In the genomic region with DNA sequence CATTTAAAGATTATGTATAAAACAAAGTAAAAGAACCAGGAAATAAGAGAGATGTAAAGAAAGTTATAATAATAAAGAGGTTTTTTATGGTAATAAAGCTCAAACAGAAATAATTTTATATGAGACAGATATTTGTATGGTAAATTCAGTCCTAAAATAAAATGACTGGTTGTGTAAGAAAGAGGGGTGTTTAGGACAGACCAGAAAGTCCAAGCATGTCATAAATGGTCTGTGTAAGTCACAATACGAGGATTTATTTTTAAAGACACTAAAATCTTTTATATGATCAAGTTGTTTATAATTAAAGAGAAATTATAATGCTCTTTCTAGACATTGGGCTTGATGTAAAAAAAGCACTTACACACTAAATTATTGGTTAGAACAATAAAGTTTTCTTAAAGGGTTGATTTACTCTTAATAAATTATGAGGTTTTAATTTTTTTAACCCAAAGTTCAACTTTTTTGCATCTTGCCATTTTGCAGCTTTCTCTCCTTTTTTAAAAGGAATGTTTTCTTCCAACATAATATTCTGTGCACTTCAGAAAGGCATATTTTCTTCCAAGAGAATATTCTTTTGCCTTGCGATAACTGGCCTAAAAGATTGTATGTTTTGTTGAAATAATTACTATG, we compare ENCODE assay signal across 2 cellular contexts.
A peak's percentile ranks its signal among the peaks of the same experiment; 100 is the strongest.
TF ChIP-seq lines count a peak whose summit lies in the region.

No MANE protein-coding gene starts in this region.

TF ChIP-seq in HepG2, 621 proteins besides CTCF, POLR2A, EP300 and RAD21:
- peak; percentile 54 for TF ChIP-seq ZFP36 (IDR thresholded peaks at IDR 0.05; ENCODE audit: borderline replicate concordance, low read depth, low read length, partially characterized antibody)
- TF ChIP-seq, protein P1, sequence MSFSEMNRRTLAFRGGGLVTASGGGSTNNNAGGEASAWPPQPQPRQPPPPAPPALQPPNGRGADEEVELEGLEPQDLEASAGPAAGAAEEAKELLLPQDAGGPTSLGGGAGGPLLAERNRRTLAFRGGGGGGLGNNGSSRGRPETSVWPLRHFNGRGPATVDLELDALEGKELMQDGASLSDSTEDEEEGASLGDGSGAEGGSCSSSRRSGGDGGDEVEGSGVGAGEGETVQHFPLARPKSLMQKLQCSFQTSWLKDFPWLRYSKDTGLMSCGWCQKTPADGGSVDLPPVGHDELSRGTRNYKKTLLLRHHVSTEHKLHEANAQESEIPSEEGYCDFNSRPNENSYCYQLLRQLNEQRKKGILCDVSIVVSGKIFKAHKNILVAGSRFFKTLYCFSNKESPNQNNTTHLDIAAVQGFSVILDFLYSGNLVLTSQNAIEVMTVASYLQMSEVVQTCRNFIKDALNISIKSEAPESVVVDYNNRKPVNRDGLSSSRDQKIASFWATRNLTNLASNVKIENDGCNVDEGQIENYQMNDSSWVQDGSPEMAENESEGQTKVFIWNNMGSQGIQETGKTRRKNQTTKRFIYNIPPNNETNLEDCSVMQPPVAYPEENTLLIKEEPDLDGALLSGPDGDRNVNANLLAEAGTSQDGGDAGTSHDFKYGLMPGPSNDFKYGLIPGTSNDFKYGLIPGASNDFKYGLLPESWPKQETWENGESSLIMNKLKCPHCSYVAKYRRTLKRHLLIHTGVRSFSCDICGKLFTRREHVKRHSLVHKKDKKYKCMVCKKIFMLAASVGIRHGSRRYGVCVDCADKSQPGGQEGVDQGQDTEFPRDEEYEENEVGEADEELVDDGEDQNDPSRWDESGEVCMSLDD (CRISPR knock-in tag; IDR thresholded peaks at IDR 0.05; ENCODE audit: borderline replicate concordance), result no peak

TF ChIP-seq in K562, 482 proteins besides CTCF, POLR2A, EP300 and RAD21:
- TF ChIP-seq, protein P2, sequence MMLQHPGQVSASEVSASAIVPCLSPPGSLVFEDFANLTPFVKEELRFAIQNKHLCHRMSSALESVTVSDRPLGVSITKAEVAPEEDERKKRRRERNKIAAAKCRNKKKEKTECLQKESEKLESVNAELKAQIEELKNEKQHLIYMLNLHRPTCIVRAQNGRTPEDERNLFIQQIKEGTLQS (IDR thresholded peaks at IDR 0.05), result no peak
- TF ChIP-seq, protein P2 (CRISPR knock-in tag; conservative IDR thresholded peaks at IDR 0.05), result no peak
- no peak for TF ChIP-seq MITF (IDR thresholded peaks at IDR 0.05)
- peak; percentile 67 for TF ChIP-seq ZFP36 (IDR thresholded peaks at IDR 0.05; ENCODE audit: low read depth, low read length, partially characterized antibody)
- TF ChIP-seq NR1H2 (CRISPR knock-in tag; IDR thresholded peaks at IDR 0.05), result no peak
- TF ChIP-seq NCOA6 (IDR thresholded peaks at IDR 0.05), result no peak
- no peak for TF ChIP-seq KLF6 (CRISPR knock-in tag; IDR thresholded peaks at IDR 0.05; ENCODE audit: borderline replicate concordance)
